ENCODE assay signal across 16 cellular contexts in the genomic region with DNA sequence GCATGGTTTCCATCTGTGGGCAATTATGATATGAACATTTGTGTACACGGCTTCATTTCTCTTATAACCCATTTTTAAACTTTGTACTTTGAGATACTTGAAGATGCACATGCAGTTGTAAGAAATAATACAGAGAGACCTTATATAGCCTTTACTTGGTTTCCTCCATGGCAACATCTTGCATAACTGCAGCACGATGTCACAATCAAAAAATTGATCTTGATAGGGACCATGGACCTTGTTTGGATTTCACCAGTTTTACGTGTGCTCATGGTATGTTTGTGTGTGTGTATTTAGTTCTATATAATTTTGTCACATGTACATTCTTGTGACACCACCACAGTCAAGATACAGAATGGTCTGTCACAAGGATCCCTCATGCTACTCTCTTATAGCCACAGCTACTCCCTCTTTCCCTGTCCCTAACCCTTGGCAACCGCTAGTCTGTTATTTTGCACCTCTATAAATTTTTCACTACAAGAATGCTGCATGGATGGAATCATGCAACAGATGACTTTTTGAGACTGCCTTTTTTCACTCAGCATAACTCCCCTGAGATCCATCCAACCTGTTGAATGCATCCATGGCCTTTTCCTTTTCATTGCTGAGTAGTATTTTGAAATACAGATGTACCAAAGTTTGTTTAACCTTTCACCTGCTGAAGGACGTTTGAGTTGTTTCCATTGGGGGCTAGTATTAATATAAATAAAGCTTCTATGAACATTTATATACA. TPM values are rescaled to one million over a fixed set of nuclear protein-coding genes. Genes with fewer than 3 reads are reported as not detected.
DNase-seq lines count a peak whose midpoint lies in the region; ATAC-seq and TF ChIP-seq lines count a peak whose summit lies in the region.
"Had no signal": no experiment of that assay in that cellular context is flagged by ENCODE, and none has a peak within 500 bp of the region (broad histone marks: within the 10 kb centered on the region; RNA-seq: fewer than 3 reads in every experiment).

No MANE protein-coding gene starts in this region.

- H3K4me3 ChIP-seq in HEK293 (ENCODE audit: low read depth, low read length), result no peak overlapping the region
- no peak overlapping the region for H3K4me3 ChIP-seq in IMR-90 (ENCODE audit: insufficient read depth, low read depth, low read length)
- H3K4me3 ChIP-seq: A549 had no signal

- dilution Hi-C loops in IMR-90 (cut with HindIII; ENCODE audit: low sequenced_read_pairs, unreplicated experiment), result no loop called here

- no peaks in the 10 kb centered on the region for H3K27me3 ChIP-seq in IMR-90 (ENCODE audit: control insufficient read depth, insufficient read depth, low read length)

- H4K91ac ChIP-seq in IMR-90 (ENCODE audit: insufficient read depth, low read depth, low read length), result no peak overlapping the region

- peak overlapping the region; percentile 61; the same call in 1 of the 2 replicates for H2BK20ac ChIP-seq in IMR-90 (ENCODE audit: low read depth, low read length)

- H3K4me1 ChIP-seq in HEK293 (ENCODE audit: control insufficient read depth, insufficient read depth, low read length) (no peaks in the 10 kb centered on the region), IMR-90 (ENCODE audit: control insufficient read depth, insufficient read depth, low read length) (peaks cover 13% of the 10 kb centered on the region)

- H3K4me3 Mint-ChIP-seq in nephron, result no peak overlapping the region
- H3K4me3 Mint-ChIP-seq: CD14-positive monocyte; CD8-positive, alpha-beta T cell; H9 had no signal

- peak overlapping the region; percentile 9 for H2BK5ac ChIP-seq in IMR-90 (ENCODE audit: low read depth, low read length, poor library complexity, severe bottlenecking)

- no TSS peak for BruUV-seq in IMR-90 (replicated peaks; lab: Mats Ljungman, UMichigan)

- no peak overlapping the region for H3K9ac ChIP-seq in IMR-90 (ENCODE audit: low read depth, low read length)

- DNase-seq in IMR-90 (no peak), left lobe of liver (ENCODE audit: low spot score) (no peak), NCI-H1436 (lab: John Stamatoyannopoulos, UW) (no peak), superior temporal gyrus (ENCODE audit: extremely low spot score) (no peak)
- no peak for DNase-seq in central memory CD4-positive, alpha-beta T cell
- DNase-seq: CD8-positive, alpha-beta T cell; COR-L47; DND-41; GDM1; GOT3; H9 had no signal

- H3K36me3 Mint-ChIP-seq in nephron (ENCODE audit: low read depth), result no peaks in the 10 kb centered on the region
- H3K36me3 Mint-ChIP-seq: CD14-positive monocyte; CD8-positive, alpha-beta T cell had no signal

- H3K9me1 ChIP-seq in IMR-90 (ENCODE audit: insufficient read depth, low read length), result peaks cover 7% of the 10 kb centered on the region

- H2AFZ ChIP-seq in IMR-90 (replicated peaks; ENCODE audit: low read length, poor library complexity), result no peak overlapping the region

- no peak overlapping the region; the same call in 1 of the 2 replicates for H3K4ac ChIP-seq in IMR-90 (ENCODE audit: low read depth, low read length)

- no peak overlapping the region for H4K5ac ChIP-seq in IMR-90 (ENCODE audit: low read depth, low read length)

- H3K27ac ChIP-seq in HEK293 (ENCODE audit: extremely low read depth, low read depth, low read length), result no peak overlapping the region
- no peak overlapping the region for H3K27ac ChIP-seq in IMR-90 (ENCODE audit: insufficient read depth, low read length)
- H3K27ac ChIP-seq: A549 had no signal

- in situ Hi-C loops in IMR-90 (cut with MboI; ENCODE audit: low sequenced_read_pairs), result no loop called here

- no peak for ATAC-seq in IMR-90 (ENCODE audit: low read depth)
- ATAC-seq in left lobe of liver, result peak; percentile 53
- ATAC-seq: A549; CD8-positive, alpha-beta T cell had no signal

- no peak overlapping the region for H2AK9ac ChIP-seq in IMR-90 (replicated peaks; ENCODE audit: low read depth, low read length, poor library complexity)

- no peak overlapping the region for H3K18ac ChIP-seq in IMR-90 (ENCODE audit: low read depth, low read length)

- no peak overlapping the region for H3K23ac ChIP-seq in IMR-90 (ENCODE audit: low read depth, low read length)

- TF ChIP-seq POLR2A in IMR-90 (IDR thresholded peaks at IDR 0.05; ENCODE audit: low read depth, low read length), result no peak

- intact Hi-C loops in IMR-90 (cut with micrococcal nuclease), result no loop called here

- H2BK120ac ChIP-seq in IMR-90 (ENCODE audit: low read depth, low read length), result peak overlapping the region; percentile 57; the same call in 1 of the 2 replicates

- CTCF ChIA-PET in HEK293 (lab: Yijun Ruan, JAX), result interaction anchor here (4.6 kb wide), 1 partner anchor 46 kb away, joined by 23 read pairs; no protein-coding TSS in a partner anchor
- CTCF ChIA-PET in IMR-90 (lab: Yijun Ruan, JAX), result no interaction called here

- no peaks in the 10 kb centered on the region for H3K36me3 ChIP-seq in HEK293 (ENCODE audit: control insufficient read depth in 2 of 2, insufficient read depth in 1 of 2, low read length in 2 of 2)
- no peaks in the 10 kb centered on the region for H3K36me3 ChIP-seq in IMR-90 (ENCODE audit: control insufficient read depth, insufficient read depth, low read length)

- peaks cover 5% of the 10 kb centered on the region for H3K9me3 Mint-ChIP-seq in nephron

- no peaks in the 10 kb centered on the region for H3K27me3 Mint-ChIP-seq in nephron (ENCODE audit: low read depth)

- no peak overlapping the region for H2AK5ac ChIP-seq in IMR-90 (ENCODE audit: low read depth, low read length)

- no peak for TF ChIP-seq RAD21 in IMR-90 (IDR thresholded peaks at IDR 0.05; ENCODE audit: low read length)

- no peaks in the 10 kb centered on the region for H4K20me1 ChIP-seq in IMR-90 (ENCODE audit: insufficient read depth, low read length)

- H3K56ac ChIP-seq in IMR-90 (ENCODE audit: extremely low read depth, insufficient read depth, low read length), result no peak overlapping the region

- H2BK15ac ChIP-seq in IMR-90 (ENCODE audit: low read depth, low read length), result 0 out of 3 replicates have a peak overlapping the region, but pooled peaks have one; percentile 32

- H3K9me3 ChIP-seq in HEK293 (ENCODE audit: control insufficient read depth, insufficient read depth, low read depth, low read length), result no peaks in the 10 kb centered on the region
- H3K9me3 ChIP-seq in IMR-90 (ENCODE audit: control insufficient read depth, insufficient read depth, low read length), result no peaks in the 10 kb centered on the region
- H3K9me3 ChIP-seq: A549 had no signal

- H3K4me2 ChIP-seq in IMR-90 (ENCODE audit: low read depth, low read length), result no peak overlapping the region
- H3K4me2 ChIP-seq: A549 had no signal

- TF ChIP-seq CTCF in HEK293 (tag by site-specific recombination; IDR thresholded peaks at IDR 0.05) (no peak), IMR-90 (conservative IDR thresholded peaks at IDR 0.05; ENCODE audit: low read depth, low read length) (no peak), nephron (IDR thresholded peaks at IDR 0.05; ENCODE audit: unreplicated experiment in 3 of 3) (no peak)

- 92% methylated on average over 1 of the region's 5 CpGs; no CpG with 5 or more reads in 1 of the 2 experiments for WGBS in IMR-90 (ENCODE audit: extremely low coverage in 2 of 2, insufficient read length in 1 of 2), 2 experiments

- POLR2A ChIA-PET in HEK293 (lab: Yijun Ruan, JAX), result no interaction called here
- POLR2A ChIA-PET in IMR-90 (lab: Charles Lee; ENCODE audit: unreplicated experiment), result interaction anchor here (0.8 kb wide), 1 partner anchor 53 kb away, joined by 3 read pairs; a partner anchor contains a TSS

- peak overlapping the region; percentile 90 to 99 (median 98) for H3K27ac Mint-ChIP-seq in nephron
- H3K27ac Mint-ChIP-seq: CD14-positive monocyte; CD8-positive, alpha-beta T cell; H9 had no signal

- peaks cover 25% of the 10 kb centered on the region for H3K4me1 Mint-ChIP-seq in nephron

- H3K79me1 ChIP-seq in IMR-90 (ENCODE audit: low read depth in 1 of 2, low read length in 2 of 2), result peaks cover 11 to 15% of the 10 kb centered on the region in 2 experiments; a peak in 3 of 4 replicates

- no peak overlapping the region; the same call in 1 of the 2 replicates for H3K14ac ChIP-seq in IMR-90 (replicated peaks; ENCODE audit: low read depth, low read length)

- 0 out of 4 replicates have a peak overlapping the region, but pooled peaks of 1 of the 2 experiments have one; percentile 19 for H4K8ac ChIP-seq in IMR-90 (ENCODE audit: low read depth in 2 of 2, low read length in 2 of 2)

TF ChIP-seq in HEK293, 187 proteins besides CTCF, POLR2A, EP300 and RAD21:
- TF ChIP-seq ZNF394 (tag by site-specific recombination; IDR thresholded peaks at IDR 0.05; ENCODE audit: borderline replicate concordance) (peak; percentile 30; the same call in 1 of the 2 replicates), SCRT2 (tag by site-specific recombination; IDR thresholded peaks at IDR 0.05) (peak; percentile 70), SCRT1 (tag by site-specific recombination; IDR thresholded peaks at IDR 0.05; ENCODE audit: borderline replicate concordance) (peak; percentile 57; the same call in 1 of the 2 replicates), ZNF114 (tag by site-specific recombination; IDR thresholded peaks at IDR 0.05) (no peak), MYNN (tag by site-specific recombination; IDR thresholded peaks at IDR 0.05; ENCODE audit: borderline replicate concordance) (no peak)

TF ChIP-seq in IMR-90, 13 proteins besides CTCF, POLR2A, EP300 and RAD21:
- no peak for TF ChIP-seq MAFK (IDR thresholded peaks at IDR 0.05; ENCODE audit: low read depth, low read length)
- TF ChIP-seq CEBPB (IDR thresholded peaks at IDR 0.05; ENCODE audit: low read depth, low read length), result peak; percentile 39; the same call in 1 of the 2 replicates

RNA-seq across cellular contexts. Expression of a gene that starts 19.4 kb away (rescaled TPM):
- total RNA-seq in IMR-90 (2012; rRNA removed) (13.8 and 13.9 TPM in 2 replicates), left lobe of liver (55.0 TPM)
- 21.6 and 23.7 TPM in 2 replicates for polyA plus RNA-seq in IMR-90 (2012; rRNA removed)
- polyA plus RNA-seq in IMR-90 (2012; cell fraction: cytosol; rRNA removed), result 12.9 and 20.1 TPM in 2 replicates
- 50.9 and 66.0 TPM in 2 replicates for polyA plus RNA-seq in IMR-90 (2012; cell fraction: nucleus; rRNA removed; ENCODE audit: low replicate concordance)
- total RNA-seq: CD8-positive, alpha-beta T cell; HT1080 had no signal
- polyA plus RNA-seq: CD14-positive monocyte had no signal

RNA-seq across cellular contexts. Expression of a gene that starts 53.6 kb away (rescaled TPM):
- total RNA-seq in IMR-90 (2012; rRNA removed) (1,501 and 1,855 TPM in 2 replicates), left lobe of liver (6.2 TPM)
- 798 and 964 TPM in 2 replicates for polyA plus RNA-seq in IMR-90 (2012; rRNA removed)
- 520 and 674 TPM in 2 replicates for polyA plus RNA-seq in IMR-90 (2012; cell fraction: cytosol; rRNA removed)
- polyA plus RNA-seq in IMR-90 (2012; cell fraction: nucleus; rRNA removed; ENCODE audit: low replicate concordance), result 700 and 999 TPM in 2 replicates
- polyA plus RNA-seq: CD14-positive monocyte had no signal

Comparison
In these comparisons a context has a peak if more than half of its experiments do, and no peak if none do; other contexts are left out.
1. RNA of a gene that starts 53.6 kb away (total RNA-seq): 1,501 to 1,855 TPM in IMR-90; 6.2 TPM in left lobe of liver (single experiment); every median in the first group is over 100 times any median in the second.